9 cellular contexts compared by ENCODE assay signal in the genomic region with DNA sequence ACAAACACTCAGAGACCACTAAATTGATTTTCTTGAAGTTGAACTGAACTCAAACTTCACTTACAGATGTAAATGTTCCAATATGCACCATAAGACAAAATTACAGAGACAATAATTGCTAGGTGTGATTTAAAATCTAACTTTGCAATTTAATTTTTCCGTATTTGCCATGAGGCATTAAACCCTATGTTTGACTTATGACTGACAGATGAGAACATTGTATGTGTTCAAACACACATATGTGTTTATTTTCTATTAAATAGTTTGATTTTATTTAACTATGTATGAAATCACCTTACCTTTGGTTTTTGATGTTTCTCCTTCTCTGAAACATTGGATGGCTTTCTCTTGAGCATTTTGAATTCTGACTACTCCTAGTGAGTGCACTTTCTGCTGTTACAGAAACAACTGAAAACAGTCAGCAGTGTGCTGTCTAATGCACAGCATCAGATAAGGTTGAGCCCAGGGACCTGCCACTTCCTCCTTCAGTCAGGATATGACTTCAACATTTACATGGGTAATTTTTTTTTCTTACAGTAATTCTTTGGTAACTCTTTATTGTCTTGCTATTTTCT. TPM values are rescaled to one million over a fixed set of nuclear protein-coding genes. Genes with fewer than 3 reads are reported as not detected.
A peak's percentile ranks its signal among the peaks of the same experiment; 100 is the strongest.
DNase-seq lines count a peak whose midpoint lies in the region; ATAC-seq and TF ChIP-seq lines count a peak whose summit lies in the region.
"Had no signal": no experiment of that assay in that cellular context is flagged by ENCODE, and none has a peak within 500 bp of the region (broad histone marks: within the 10 kb centered on the region; RNA-seq: fewer than 3 reads in every experiment).

A gene (minus strand): TSS at position 410 of the 575 bp plus-strand sequence. CDS start 54 bp downstream, at position 356.

- no peaks in the 10 kb centered on the region for H3K9me3 Mint-ChIP-seq in H9
- H3K9me3 Mint-ChIP-seq: neural crest cell had no signal

- H3K27me3 ChIP-seq in breast epithelium (no peaks in the 10 kb centered on the region), prostate gland (replicated peaks; ENCODE audit: insufficient read depth) (no peaks in the 10 kb centered on the region), H9 (ENCODE audit: insufficient read depth, low read length) (no peaks in the 10 kb centered on the region)

- H2BK12ac ChIP-seq in H9 (ENCODE audit: insufficient read length, low read depth, low read length): no peak within 1 kb of the TSS

- no peak within 1 kb of the TSS for H2BK5ac ChIP-seq in H9 (ENCODE audit: insufficient read length, low read length)

- no peak within 1 kb of the TSS for H4K5ac ChIP-seq in H9 (ENCODE audit: insufficient read length, low read depth, low read length)

- no peak within 1 kb of the TSS for H3K9ac ChIP-seq in H9 (ENCODE audit: extremely low read depth, insufficient read length, low read length)

- no peak within 1 kb of the TSS for H3K27ac Mint-ChIP-seq in H9

- no peaks in the 10 kb centered on the region for H3K23me2 ChIP-seq in H9 (ENCODE audit: insufficient read length, low read depth, low read length, poor library complexity, severe bottlenecking)

- peak within 1 kb of the TSS; percentile 6 to 21 (median 15) for H3K4me3 ChIP-seq in breast epithelium
- no peak within 1 kb of the TSS for H3K4me3 ChIP-seq in prostate gland

- no peak within 1 kb of the TSS for H2BK120ac ChIP-seq in H9 (ENCODE audit: low read depth, low read length, poor library complexity, severe bottlenecking)

- TF ChIP-seq POLR2A in breast epithelium (IDR thresholded peaks at IDR 0.05) (no peak), prostate gland (IDR thresholded peaks at IDR 0.05) (peak; percentile 38)

- no peaks in the 10 kb centered on the region for H3K36me3 Mint-ChIP-seq in H9 (ENCODE audit: insufficient read depth in 1 of 3, low read depth in 3 of 3)

- no peak within 1 kb of the TSS for H2BK15ac ChIP-seq in H9 (ENCODE audit: low read depth, low read length)

- H3K4me2 ChIP-seq in H9 (ENCODE audit: insufficient read depth, insufficient read length, low read length): no peak within 1 kb of the TSS

- no peak within 1 kb of the TSS for H2AK5ac ChIP-seq in H9 (ENCODE audit: insufficient read length, low read length)

- no peaks in the 10 kb centered on the region for H3K79me2 ChIP-seq in H9 (ENCODE audit: insufficient read depth, low read length)

- H4K8ac ChIP-seq in H9 (replicated peaks; ENCODE audit: insufficient read length, low read depth, low read length): no peak within 1 kb of the TSS

- ATAC-seq in GM19023 (IDR thresholded peaks at IDR 0.05; ENCODE audit: unreplicated experiment) (peak; percentile 93), HG03064 (IDR thresholded peaks at IDR 0.05; ENCODE audit: low read depth, unreplicated experiment) (peak; percentile 78)

- H3K4me1 ChIP-seq in breast epithelium (no peaks in the 10 kb centered on the region), prostate gland (replicated peaks) (no peaks in the 10 kb centered on the region), H9 (ENCODE audit: insufficient read depth, low read length) (no peaks in the 10 kb centered on the region)

- no peak within 1 kb of the TSS for H3K14ac ChIP-seq in H9 (ENCODE audit: insufficient read depth, low read length)

- H3K27me3 Mint-ChIP-seq in H9 (ENCODE audit: low read depth): no peaks in the 10 kb centered on the region

- no peak within 1 kb of the TSS for H3K4ac ChIP-seq in H9 (ENCODE audit: low read depth, low read length)

- H3T11ph ChIP-seq in H9 (ENCODE audit: low read length): no peak within 1 kb of the TSS

- WGBS in prostate gland: 62% methylated on average over 1 of the region's 1 CpG
- WGBS in H9 (ENCODE audit: extremely low coverage, insufficient read length, low lambda C conversion rate): no CpG with 5 or more reads among the region's 1 CpG

- no peak within 1 kb of the TSS for H3K4me3 Mint-ChIP-seq in H9
- H3K4me3 Mint-ChIP-seq: neural crest cell had no signal

- peak within 1 kb of the TSS in 1 of 2 donors; percentile 12 for H3K27ac ChIP-seq in breast epithelium
- no peak within 1 kb of the TSS for H3K27ac ChIP-seq in prostate gland
- H3K27ac ChIP-seq in H9 (ENCODE audit: insufficient read length, low read depth, low read length): no peak within 1 kb of the TSS

- DNase-seq in breast epithelium (ENCODE audit: low spot score in 2 of 2) (peak in 1 of 2 donors; percentile 19), prostate gland (ENCODE audit: low spot score) (no peak), 8988T (no peak), H9 (no peak), DMS 273 treated with DMSO at 0.1 percent for 48 hours (lab: John Stamatoyannopoulos, UW) (no peak)

- no peak within 1 kb of the TSS for H3K18ac ChIP-seq in H9 (ENCODE audit: insufficient read length, low read depth, low read length)

- H3K23ac ChIP-seq in H9 (ENCODE audit: insufficient read length, low read depth, low read length): no peak within 1 kb of the TSS

- H3K36me3 ChIP-seq in breast epithelium (no peaks in the 10 kb centered on the region), prostate gland (no peaks in the 10 kb centered on the region)

- H3K9me3 ChIP-seq in breast epithelium (no peaks in the 10 kb centered on the region), prostate gland (no peaks in the 10 kb centered on the region), H9 (ENCODE audit: control insufficient read depth, low read depth, low read length) (no peaks in the 10 kb centered on the region)

- no peak within 1 kb of the TSS for H4K91ac ChIP-seq in H9 (ENCODE audit: insufficient read length, low read depth, low read length)

- intact Hi-C loops in T-helper 1 cell treated with Interleukin-12 subunit alpha and Interleukin-12 subunit beta and Interleukin-4 antibody, amounts not matched to agents 30 ng/mL and 1 ng/mL, for 36 hours (cut with micrococcal nuclease): loop anchor here (1.0 to 10.0 kb wide), 14 partner anchors 9 to 1186 kb away; a partner anchor contains a TSS
- intact Hi-C loops in breast epithelium (cut with DNase I; ENCODE audit: low total_unique reads): no loop called here
- intact Hi-C loops in prostate gland (cut with DNase I): no loop called here

- H3K4me1 Mint-ChIP-seq in H9: 0 out of 4 replicates have a peak, but pooled peaks cover 0 to under 1% of the 10 kb centered on the region in 2 experiments
- H3K4me1 Mint-ChIP-seq: neural crest cell had no signal

- H2AFZ ChIP-seq in H9 (ENCODE audit: low read length): no peak within 1 kb of the TSS

- H2BK20ac ChIP-seq in H9 (ENCODE audit: low read depth, low read length, poor library complexity, severe bottlenecking): no peak within 1 kb of the TSS

- H4K20me1 ChIP-seq in H9 (ENCODE audit: control insufficient read depth, insufficient read depth, insufficient read length): no peaks in the 10 kb centered on the region

- TF ChIP-seq CTCF in breast epithelium (IDR thresholded peaks at IDR 0.05) (no peak), prostate gland (IDR thresholded peaks at IDR 0.05) (no peak), H9 (conservative IDR thresholded peaks at IDR 0.05) (no peak)

- no peak within 1 kb of the TSS for H3K56ac ChIP-seq in H9 (ENCODE audit: insufficient read length, low read depth, low read length)

- H3K79me1 ChIP-seq in H9 (ENCODE audit: insufficient read depth, low read depth, low read length, poor library complexity, severe bottlenecking): no peaks in the 10 kb centered on the region

RNA-seq across cellular contexts. Expression of the gene that starts here (rescaled TPM):
- total RNA-seq in T-helper 1 cell treated with Interleukin-12 subunit alpha and Interleukin-12 subunit beta and Interleukin-4 antibody, amounts not matched to agents 30 ng/mL and 1 ng/mL, for 36 hours: 138 and 140 TPM in 2 replicates
- total RNA-seq in breast epithelium: 10 to 100 TPM in 2 of 3 donors, 1 to 10 TPM in 1; 7.5 to 15.4 (median 11.4) TPM
- 1 to 10 TPM; 1.1 TPM for total RNA-seq in prostate gland
- total RNA-seq in H9 (2021): 2.8 and 4.6 TPM in 2 replicates
- total RNA-seq: neural crest cell had no signal

Comparison
In these comparisons a context has a peak if more than half of its experiments do, and no peak if none do; other contexts are left out.
1. H3K4me3 ChIP-seq: peak in breast epithelium (3 of 3); none in prostate gland (0 of 2).